1 cellular context compared by ENCODE assay signal in the genomic region with DNA sequence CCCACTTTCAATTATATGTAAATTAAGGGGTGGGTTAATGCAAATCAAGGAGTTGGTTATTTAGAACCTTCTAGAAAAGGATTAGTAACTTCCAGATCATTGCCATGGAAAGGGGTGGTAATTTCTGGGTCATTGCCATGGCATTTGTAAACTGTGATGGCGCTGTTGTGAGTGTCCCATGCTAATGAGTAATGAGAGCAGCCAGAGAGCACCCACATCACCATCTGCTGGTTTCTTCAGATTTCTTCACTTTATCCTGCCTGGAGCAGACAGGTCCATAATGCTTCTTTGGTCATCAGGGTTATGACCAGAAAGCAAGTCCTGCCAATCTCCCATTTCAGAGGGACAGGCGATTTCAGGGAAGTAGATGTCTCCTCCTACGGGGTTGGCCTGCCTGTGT.
TF ChIP-seq lines count a peak whose summit lies in the region.

No MANE protein-coding gene starts in this region.

TF ChIP-seq in K562, 482 proteins besides CTCF, POLR2A, EP300 and RAD21 (continued from another document):
- TF ChIP-seq, protein P1, sequence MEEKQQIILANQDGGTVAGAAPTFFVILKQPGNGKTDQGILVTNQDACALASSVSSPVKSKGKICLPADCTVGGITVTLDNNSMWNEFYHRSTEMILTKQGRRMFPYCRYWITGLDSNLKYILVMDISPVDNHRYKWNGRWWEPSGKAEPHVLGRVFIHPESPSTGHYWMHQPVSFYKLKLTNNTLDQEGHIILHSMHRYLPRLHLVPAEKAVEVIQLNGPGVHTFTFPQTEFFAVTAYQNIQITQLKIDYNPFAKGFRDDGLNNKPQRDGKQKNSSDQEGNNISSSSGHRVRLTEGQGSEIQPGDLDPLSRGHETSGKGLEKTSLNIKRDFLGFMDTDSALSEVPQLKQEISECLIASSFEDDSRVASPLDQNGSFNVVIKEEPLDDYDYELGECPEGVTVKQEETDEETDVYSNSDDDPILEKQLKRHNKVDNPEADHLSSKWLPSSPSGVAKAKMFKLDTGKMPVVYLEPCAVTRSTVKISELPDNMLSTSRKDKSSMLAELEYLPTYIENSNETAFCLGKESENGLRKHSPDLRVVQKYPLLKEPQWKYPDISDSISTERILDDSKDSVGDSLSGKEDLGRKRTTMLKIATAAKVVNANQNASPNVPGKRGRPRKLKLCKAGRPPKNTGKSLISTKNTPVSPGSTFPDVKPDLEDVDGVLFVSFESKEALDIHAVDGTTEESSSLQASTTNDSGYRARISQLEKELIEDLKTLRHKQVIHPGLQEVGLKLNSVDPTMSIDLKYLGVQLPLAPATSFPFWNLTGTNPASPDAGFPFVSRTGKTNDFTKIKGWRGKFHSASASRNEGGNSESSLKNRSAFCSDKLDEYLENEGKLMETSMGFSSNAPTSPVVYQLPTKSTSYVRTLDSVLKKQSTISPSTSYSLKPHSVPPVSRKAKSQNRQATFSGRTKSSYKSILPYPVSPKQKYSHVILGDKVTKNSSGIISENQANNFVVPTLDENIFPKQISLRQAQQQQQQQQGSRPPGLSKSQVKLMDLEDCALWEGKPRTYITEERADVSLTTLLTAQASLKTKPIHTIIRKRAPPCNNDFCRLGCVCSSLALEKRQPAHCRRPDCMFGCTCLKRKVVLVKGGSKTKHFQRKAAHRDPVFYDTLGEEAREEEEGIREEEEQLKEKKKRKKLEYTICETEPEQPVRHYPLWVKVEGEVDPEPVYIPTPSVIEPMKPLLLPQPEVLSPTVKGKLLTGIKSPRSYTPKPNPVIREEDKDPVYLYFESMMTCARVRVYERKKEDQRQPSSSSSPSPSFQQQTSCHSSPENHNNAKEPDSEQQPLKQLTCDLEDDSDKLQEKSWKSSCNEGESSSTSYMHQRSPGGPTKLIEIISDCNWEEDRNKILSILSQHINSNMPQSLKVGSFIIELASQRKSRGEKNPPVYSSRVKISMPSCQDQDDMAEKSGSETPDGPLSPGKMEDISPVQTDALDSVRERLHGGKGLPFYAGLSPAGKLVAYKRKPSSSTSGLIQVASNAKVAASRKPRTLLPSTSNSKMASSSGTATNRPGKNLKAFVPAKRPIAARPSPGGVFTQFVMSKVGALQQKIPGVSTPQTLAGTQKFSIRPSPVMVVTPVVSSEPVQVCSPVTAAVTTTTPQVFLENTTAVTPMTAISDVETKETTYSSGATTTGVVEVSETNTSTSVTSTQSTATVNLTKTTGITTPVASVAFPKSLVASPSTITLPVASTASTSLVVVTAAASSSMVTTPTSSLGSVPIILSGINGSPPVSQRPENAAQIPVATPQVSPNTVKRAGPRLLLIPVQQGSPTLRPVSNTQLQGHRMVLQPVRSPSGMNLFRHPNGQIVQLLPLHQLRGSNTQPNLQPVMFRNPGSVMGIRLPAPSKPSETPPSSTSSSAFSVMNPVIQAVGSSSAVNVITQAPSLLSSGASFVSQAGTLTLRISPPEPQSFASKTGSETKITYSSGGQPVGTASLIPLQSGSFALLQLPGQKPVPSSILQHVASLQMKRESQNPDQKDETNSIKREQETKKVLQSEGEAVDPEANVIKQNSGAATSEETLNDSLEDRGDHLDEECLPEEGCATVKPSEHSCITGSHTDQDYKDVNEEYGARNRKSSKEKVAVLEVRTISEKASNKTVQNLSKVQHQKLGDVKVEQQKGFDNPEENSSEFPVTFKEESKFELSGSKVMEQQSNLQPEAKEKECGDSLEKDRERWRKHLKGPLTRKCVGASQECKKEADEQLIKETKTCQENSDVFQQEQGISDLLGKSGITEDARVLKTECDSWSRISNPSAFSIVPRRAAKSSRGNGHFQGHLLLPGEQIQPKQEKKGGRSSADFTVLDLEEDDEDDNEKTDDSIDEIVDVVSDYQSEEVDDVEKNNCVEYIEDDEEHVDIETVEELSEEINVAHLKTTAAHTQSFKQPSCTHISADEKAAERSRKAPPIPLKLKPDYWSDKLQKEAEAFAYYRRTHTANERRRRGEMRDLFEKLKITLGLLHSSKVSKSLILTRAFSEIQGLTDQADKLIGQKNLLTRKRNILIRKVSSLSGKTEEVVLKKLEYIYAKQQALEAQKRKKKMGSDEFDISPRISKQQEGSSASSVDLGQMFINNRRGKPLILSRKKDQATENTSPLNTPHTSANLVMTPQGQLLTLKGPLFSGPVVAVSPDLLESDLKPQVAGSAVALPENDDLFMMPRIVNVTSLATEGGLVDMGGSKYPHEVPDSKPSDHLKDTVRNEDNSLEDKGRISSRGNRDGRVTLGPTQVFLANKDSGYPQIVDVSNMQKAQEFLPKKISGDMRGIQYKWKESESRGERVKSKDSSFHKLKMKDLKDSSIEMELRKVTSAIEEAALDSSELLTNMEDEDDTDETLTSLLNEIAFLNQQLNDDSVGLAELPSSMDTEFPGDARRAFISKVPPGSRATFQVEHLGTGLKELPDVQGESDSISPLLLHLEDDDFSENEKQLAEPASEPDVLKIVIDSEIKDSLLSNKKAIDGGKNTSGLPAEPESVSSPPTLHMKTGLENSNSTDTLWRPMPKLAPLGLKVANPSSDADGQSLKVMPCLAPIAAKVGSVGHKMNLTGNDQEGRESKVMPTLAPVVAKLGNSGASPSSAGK (IDR thresholded peaks at IDR 0.05), result no peak
- no peak for TF ChIP-seq FOXM1 (IDR thresholded peaks at IDR 0.05; ENCODE audit: low read depth)
- no peak for TF ChIP-seq FOXM1 (CRISPR knock-in tag; IDR thresholded peaks at IDR 0.05; ENCODE audit: low read depth)
- TF ChIP-seq, protein P2, sequence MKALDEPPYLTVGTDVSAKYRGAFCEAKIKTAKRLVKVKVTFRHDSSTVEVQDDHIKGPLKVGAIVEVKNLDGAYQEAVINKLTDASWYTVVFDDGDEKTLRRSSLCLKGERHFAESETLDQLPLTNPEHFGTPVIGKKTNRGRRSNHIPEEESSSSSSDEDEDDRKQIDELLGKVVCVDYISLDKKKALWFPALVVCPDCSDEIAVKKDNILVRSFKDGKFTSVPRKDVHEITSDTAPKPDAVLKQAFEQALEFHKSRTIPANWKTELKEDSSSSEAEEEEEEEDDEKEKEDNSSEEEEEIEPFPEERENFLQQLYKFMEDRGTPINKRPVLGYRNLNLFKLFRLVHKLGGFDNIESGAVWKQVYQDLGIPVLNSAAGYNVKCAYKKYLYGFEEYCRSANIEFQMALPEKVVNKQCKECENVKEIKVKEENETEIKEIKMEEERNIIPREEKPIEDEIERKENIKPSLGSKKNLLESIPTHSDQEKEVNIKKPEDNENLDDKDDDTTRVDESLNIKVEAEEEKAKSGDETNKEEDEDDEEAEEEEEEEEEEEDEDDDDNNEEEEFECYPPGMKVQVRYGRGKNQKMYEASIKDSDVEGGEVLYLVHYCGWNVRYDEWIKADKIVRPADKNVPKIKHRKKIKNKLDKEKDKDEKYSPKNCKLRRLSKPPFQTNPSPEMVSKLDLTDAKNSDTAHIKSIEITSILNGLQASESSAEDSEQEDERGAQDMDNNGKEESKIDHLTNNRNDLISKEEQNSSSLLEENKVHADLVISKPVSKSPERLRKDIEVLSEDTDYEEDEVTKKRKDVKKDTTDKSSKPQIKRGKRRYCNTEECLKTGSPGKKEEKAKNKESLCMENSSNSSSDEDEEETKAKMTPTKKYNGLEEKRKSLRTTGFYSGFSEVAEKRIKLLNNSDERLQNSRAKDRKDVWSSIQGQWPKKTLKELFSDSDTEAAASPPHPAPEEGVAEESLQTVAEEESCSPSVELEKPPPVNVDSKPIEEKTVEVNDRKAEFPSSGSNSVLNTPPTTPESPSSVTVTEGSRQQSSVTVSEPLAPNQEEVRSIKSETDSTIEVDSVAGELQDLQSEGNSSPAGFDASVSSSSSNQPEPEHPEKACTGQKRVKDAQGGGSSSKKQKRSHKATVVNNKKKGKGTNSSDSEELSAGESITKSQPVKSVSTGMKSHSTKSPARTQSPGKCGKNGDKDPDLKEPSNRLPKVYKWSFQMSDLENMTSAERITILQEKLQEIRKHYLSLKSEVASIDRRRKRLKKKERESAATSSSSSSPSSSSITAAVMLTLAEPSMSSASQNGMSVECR (CRISPR knock-in tag; IDR thresholded peaks at IDR 0.05), result no peak
- TF ChIP-seq ZNF197 (CRISPR knock-in tag; IDR thresholded peaks at IDR 0.05; ENCODE audit: low read depth), result no peak
- TF ChIP-seq, protein P3, sequence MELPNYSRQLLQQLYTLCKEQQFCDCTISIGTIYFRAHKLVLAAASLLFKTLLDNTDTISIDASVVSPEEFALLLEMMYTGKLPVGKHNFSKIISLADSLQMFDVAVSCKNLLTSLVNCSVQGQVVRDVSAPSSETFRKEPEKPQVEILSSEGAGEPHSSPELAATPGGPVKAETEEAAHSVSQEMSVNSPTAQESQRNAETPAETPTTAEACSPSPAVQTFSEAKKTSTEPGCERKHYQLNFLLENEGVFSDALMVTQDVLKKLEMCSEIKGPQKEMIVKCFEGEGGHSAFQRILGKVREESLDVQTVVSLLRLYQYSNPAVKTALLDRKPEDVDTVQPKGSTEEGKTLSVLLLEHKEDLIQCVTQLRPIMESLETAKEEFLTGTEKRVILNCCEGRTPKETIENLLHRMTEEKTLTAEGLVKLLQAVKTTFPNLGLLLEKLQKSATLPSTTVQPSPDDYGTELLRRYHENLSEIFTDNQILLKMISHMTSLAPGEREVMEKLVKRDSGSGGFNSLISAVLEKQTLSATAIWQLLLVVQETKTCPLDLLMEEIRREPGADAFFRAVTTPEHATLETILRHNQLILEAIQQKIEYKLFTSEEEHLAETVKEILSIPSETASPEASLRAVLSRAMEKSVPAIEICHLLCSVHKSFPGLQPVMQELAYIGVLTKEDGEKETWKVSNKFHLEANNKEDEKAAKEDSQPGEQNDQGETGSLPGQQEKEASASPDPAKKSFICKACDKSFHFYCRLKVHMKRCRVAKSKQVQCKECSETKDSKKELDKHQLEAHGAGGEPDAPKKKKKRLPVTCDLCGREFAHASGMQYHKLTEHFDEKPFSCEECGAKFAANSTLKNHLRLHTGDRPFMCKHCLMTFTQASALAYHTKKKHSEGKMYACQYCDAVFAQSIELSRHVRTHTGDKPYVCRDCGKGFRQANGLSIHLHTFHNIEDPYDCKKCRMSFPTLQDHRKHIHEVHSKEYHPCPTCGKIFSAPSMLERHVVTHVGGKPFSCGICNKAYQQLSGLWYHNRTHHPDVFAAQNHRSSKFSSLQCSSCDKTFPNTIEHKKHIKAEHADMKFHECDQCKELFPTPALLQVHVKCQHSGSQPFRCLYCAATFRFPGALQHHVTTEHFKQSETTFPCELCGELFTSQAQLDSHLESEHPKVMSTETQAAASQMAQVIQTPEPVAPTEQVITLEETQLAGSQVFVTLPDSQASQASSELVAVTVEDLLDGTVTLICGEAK (IDR thresholded peaks at IDR 0.05), result no peak
- TF ChIP-seq, protein P3 (CRISPR knock-in tag; IDR thresholded peaks at IDR 0.05), result no peak
TF ChIP-seq in K562: peak in this region for 0.
